Comparison of ENCODE assay signal across 8 cellular contexts in genomic region chr14:106556665-106557289, GRCh38.
DNase-seq lines count a peak whose midpoint lies in the region; ATAC-seq and TF ChIP-seq lines count a peak whose summit lies in the region.

No MANE protein-coding gene starts in this region.

- ATAC-seq in HG03175 (IDR thresholded peaks at IDR 0.05; ENCODE audit: unreplicated experiment) = no peak

- DNase-seq in DMS53 (lab: John Stamatoyannopoulos, UW) (peak; percentile 73), MV-4-11 (lab: John Stamatoyannopoulos, UW) (peak; percentile 7), choroid plexus epithelial cell (ENCODE audit: low read depth) (no peak), SKM-1 (lab: John Stamatoyannopoulos, UW; ENCODE audit: unreplicated experiment) (no peak), glomerular visceral epithelial cell (ENCODE audit: extremely low spot score) (no peak)
- DNase-seq in activated CD4-positive, CD25-positive, alpha-beta regulatory T cell treated with anti-CD3 and anti-CD28 coated beads, Interleukin-2, amount 50 U/mL, for 16 hours (ENCODE audit: low read depth, low spot score) = peak; percentile 64
- peak; percentile 58 for DNase-seq in stimulated activated CD4-positive, alpha-beta T cell treated with anti-CD3 and anti-CD28 coated beads, Interleukin-2, amount 100 ng/mL, for 4 hours (ENCODE audit: low read depth)

- no peak overlapping the region for H3K4me3 ChIP-seq in choroid plexus epithelial cell (ENCODE audit: low read depth, low read length)

- TF ChIP-seq CTCF in choroid plexus epithelial cell (conservative IDR thresholded peaks at IDR 0.05; ENCODE audit: low read depth, low read length) = peak; percentile 27

Comparison
In these comparisons a context has a peak if more than half of its experiments do, and no peak if none do; other contexts are left out.
1. DNase-seq: peak in DMS53 (single experiment), MV-4-11 (single experiment), activated CD4-positive, CD25-positive, alpha-beta regulatory T cell treated with anti-CD3 and anti-CD28 coated beads, Interleukin-2, amount 50 U/mL, for 16 hours (single experiment) and stimulated activated CD4-positive, alpha-beta T cell treated with anti-CD3 and anti-CD28 coated beads, Interleukin-2, amount 100 ng/mL, for 4 hours (single experiment); none in choroid plexus epithelial cell (single experiment), SKM-1 (single experiment) and glomerular visceral epithelial cell (single experiment).